Comparison of ENCODE assay signal across 30 cellular contexts in genomic region chr9:68876265-68876664, GRCh38.
"Had no signal": no experiment of that assay in that cellular context is flagged by ENCODE, and none has a peak within 500 bp of the region (broad histone marks: within the 10 kb centered on the region; RNA-seq: fewer than 3 reads in every experiment).

No MANE protein-coding gene starts in this region.

- H3K4me3 Mint-ChIP-seq: activated CD4-positive, alpha-beta T cell treated with anti-CD3 and anti-CD28 coated beads for 36 hours; activated CD4-positive, alpha-beta T cell treated with anti-CD3 and anti-CD28 coated beads, Interleukin-2, amount 10 ng/mL, durations not matched to agents 7 days and 5 days; activated CD8-positive, alpha-beta T cell treated with anti-CD3 and anti-CD28 coated beads, Interleukin-2, amount 10 ng/mL, durations not matched to agents 7 days and 5 days; activated naive CD4-positive, alpha-beta T cell treated with anti-CD3 and anti-CD28 coated beads, Interleukin-2, amount 50 U/mL, for 24 hours; activated naive CD8-positive, alpha-beta T cell treated with anti-CD3 and anti-CD28 coated beads, Interleukin-2, amount 10 ng/mL, durations not matched to agents 7 days and 5 days; activated T-cell treated with anti-CD3 and anti-CD28 coated beads, Interleukin-2, amount 50 U/mL, for 24 hours had no signal

- H3K27ac Mint-ChIP-seq: activated CD4-positive, alpha-beta T cell treated with anti-CD3 and anti-CD28 coated beads for 36 hours; activated CD4-positive, alpha-beta T cell treated with anti-CD3 and anti-CD28 coated beads, Interleukin-2, amount 10 ng/mL, durations not matched to agents 7 days and 5 days; activated CD8-positive, alpha-beta T cell treated with anti-CD3 and anti-CD28 coated beads, Interleukin-2, amount 10 ng/mL, durations not matched to agents 7 days and 5 days; activated naive CD4-positive, alpha-beta T cell treated with anti-CD3 and anti-CD28 coated beads, Interleukin-2, amount 50 U/mL, for 24 hours; activated naive CD8-positive, alpha-beta T cell treated with anti-CD3 and anti-CD28 coated beads, Interleukin-2, amount 10 ng/mL, durations not matched to agents 7 days and 5 days; activated T-cell treated with anti-CD3 and anti-CD28 coated beads, Interleukin-2, amount 50 U/mL, for 24 hours; activated T-helper 2 cell treated with anti-CD3 and anti-CD28 coated beads, Interferon-gamma antibody, Interleukin-2, Interleukin-4, amounts not matched to agents 10 μg/mL and 5 μg/mL and 100 μg/mL, durations not matched to agents 14 hours and 24 hours and 36 hours had no signal

- H3K9me3 ChIP-seq: ascending aorta, Peyer's patch had no signal

- H3K9me3 Mint-ChIP-seq: activated CD4-positive, alpha-beta T cell treated with anti-CD3 and anti-CD28 coated beads, Interleukin-2, amount 10 ng/mL, durations not matched to agents 7 days and 5 days; activated naive CD4-positive, alpha-beta T cell treated with anti-CD3 and anti-CD28 coated beads, Interleukin-2, amount 50 U/mL, for 24 hours; activated naive CD8-positive, alpha-beta T cell treated with anti-CD3 and anti-CD28 coated beads, Interleukin-2, amount 10 ng/mL, durations not matched to agents 7 days and 5 days; activated T-cell treated with anti-CD3 and anti-CD28 coated beads, Interleukin-2, amount 50 U/mL, for 24 hours; activated T-helper 2 cell treated with anti-CD3 and anti-CD28 coated beads, Interferon-gamma antibody, Interleukin-2, Interleukin-4, amounts not matched to agents 10 μg/mL and 5 μg/mL and 100 μg/mL, durations not matched to agents 14 hours and 24 hours and 36 hours had no signal

- H3K4me1 ChIP-seq: Peyer's patch had no signal

- H3K27me3 Mint-ChIP-seq: activated CD4-positive, alpha-beta T cell treated with anti-CD3 and anti-CD28 coated beads, Interleukin-2, amount 10 ng/mL, durations not matched to agents 7 days and 5 days; activated naive CD4-positive, alpha-beta T cell treated with anti-CD3 and anti-CD28 coated beads, Interleukin-2, amount 50 U/mL, for 24 hours; activated T-cell treated with anti-CD3 and anti-CD28 coated beads, Interleukin-2, amount 50 U/mL, for 24 hours had no signal

- H3K27ac ChIP-seq: ascending aorta, Peyer's patch, SK-N-MC had no signal

- H3K36me3 ChIP-seq: ascending aorta, Peyer's patch had no signal

- DNase-seq: activated CD4-positive, alpha-beta T cell treated with anti-CD3 and anti-CD28 coated beads for 36 hours; activated CD4-positive, alpha-beta T cell treated with anti-CD3 and anti-CD28 coated beads, Interleukin-2, amount 10 ng/mL, durations not matched to agents 7 days and 5 days; activated CD4-positive, alpha-beta T cell treated with anti-CD3 and anti-CD28 coated beads, Interleukin-2, amount 50 U/mL, for 48 hours; activated CD8-positive, alpha-beta T cell treated with anti-CD3 and anti-CD28 coated beads, Interleukin-2, amount 10 ng/mL, durations not matched to agents 7 days and 5 days; activated gamma-delta T cell; activated naive CD4-positive, alpha-beta T cell treated with Interleukin-2 at 50 U/mL for 16 hours; activated naive CD8-positive, alpha-beta T cell treated with anti-CD3 and anti-CD28 coated beads, Interleukin-2, amount 10 ng/mL, durations not matched to agents 7 days and 5 days; activated T-cell treated with anti-CD3 and anti-CD28 coated beads, Interleukin-2, amount 50 U/mL, for 24 hours; amygdala; Kasumi-1; MM.1S; NCI-H1092 treated with DMSO at 0.1 percent for 48 hours; NCI-H1417; NCI-H146; NCI-H187; NCI-H2029 treated with DMSO at 0.1 percent for 48 hours; NCI-H2107; NCI-H2171; NCI-H510A; NCI-H526; NCI-H748 treated with DMSO at 0.1 percent for 48 hours; NK-92 treated with Interleukin-12 subunit alpha and Interleukin-12 subunit beta, amount 100 ng/mL, for 24 hours; PC-3; Peyer's patch; Right ventricle myocardium superior had no signal

- H3K36me3 Mint-ChIP-seq: activated naive CD4-positive, alpha-beta T cell treated with anti-CD3 and anti-CD28 coated beads, Interleukin-2, amount 50 U/mL, for 24 hours; activated naive CD8-positive, alpha-beta T cell treated with anti-CD3 and anti-CD28 coated beads, Interleukin-2, amount 10 ng/mL, durations not matched to agents 7 days and 5 days had no signal

- H3K4me1 Mint-ChIP-seq: activated CD4-positive, alpha-beta T cell treated with anti-CD3 and anti-CD28 coated beads for 36 hours; activated CD4-positive, alpha-beta T cell treated with anti-CD3 and anti-CD28 coated beads, Interleukin-2, amount 10 ng/mL, durations not matched to agents 7 days and 5 days; activated naive CD4-positive, alpha-beta T cell treated with anti-CD3 and anti-CD28 coated beads, Interleukin-2, amount 50 U/mL, for 24 hours; activated naive CD8-positive, alpha-beta T cell treated with anti-CD3 and anti-CD28 coated beads, Interleukin-2, amount 10 ng/mL, durations not matched to agents 7 days and 5 days had no signal

- H3K4me3 ChIP-seq: ascending aorta, Peyer's patch, SK-N-MC had no signal

- H3K27me3 ChIP-seq: ascending aorta, Peyer's patch had no signal

- FAIRE-seq: TTC549 had no signal
